ENCODE assay signal across 19 cellular contexts in genomic region chr5:81242906-81243436, GRCh38. TPM values are rescaled to one million over a fixed set of nuclear protein-coding genes. Genes with fewer than 3 reads are reported as not detected.
A peak's percentile ranks its signal among the peaks of the same experiment; 100 is the strongest.
DNase-seq lines count a peak whose midpoint lies in the region; ATAC-seq and TF ChIP-seq lines count a peak whose summit lies in the region.
"Had no signal": no experiment of that assay in that cellular context is flagged by ENCODE, and none has a peak within 500 bp of the region (broad histone marks: within the 10 kb centered on the region; RNA-seq: fewer than 3 reads in every experiment).

No MANE protein-coding gene starts in this region.

- H3K4me3 ChIP-seq in right cardiac atrium (ENCODE audit: low read length): no peak overlapping the region
- no peak overlapping the region for H3K4me3 ChIP-seq in uterus
- H3K4me3 ChIP-seq: BLaER1, tibial nerve had no signal

- intact Hi-C loops in right cardiac atrium (cut with DNase I): no loop called here
- intact Hi-C loops in uterus (cut with DNase I; ENCODE audit: low total_unique reads): no loop called here

- no peak for TF ChIP-seq CTCF in uterus (IDR thresholded peaks at IDR 0.05)

- H3K27ac ChIP-seq in right cardiac atrium (ENCODE audit: low read length) (peak overlapping the region; percentile 46), substantia nigra (ENCODE audit: low read depth, low read length, poor library complexity, severe bottlenecking) (peak overlapping the region; percentile 4), uterus (no peak overlapping the region)
- H3K27ac ChIP-seq: 22Rv1, BLaER1, tibial nerve had no signal

- H3K9me3 ChIP-seq in right cardiac atrium (ENCODE audit: control insufficient read depth, low read length) (no peaks in the 10 kb centered on the region), uterus (no peaks in the 10 kb centered on the region)
- H3K9me3 ChIP-seq: BLaER1, tibial nerve had no signal

- DNase-seq in DMS79 treated with DMSO at 0.1 percent for 48 hours (lab: John Stamatoyannopoulos, UW) (peak; percentile 9), DMS79 (lab: John Stamatoyannopoulos, UW) (no peak), NCI-H446 treated with DMSO at 0.1 percent for 48 hours (lab: John Stamatoyannopoulos, UW) (peak; percentile 15), right cardiac atrium (no peak), substantia nigra (lab: John Stamatoyannopoulos, UW) (peak in 3 of 49 donors; percentile 17 to 37 (median 26)), ureter (ENCODE audit: low spot score) (no peak), NCI-H146 treated with DMSO at 0.1 percent for 48 hours (lab: John Stamatoyannopoulos, UW; ENCODE audit: unreplicated experiment) (no peak), uterus (no peak)
- DNase-seq: central memory CD4-positive, alpha-beta T cell; hypothalamus; KG1; kidney; NCI-H524; SIG-M5; stimulated activated CD4-positive, alpha-beta T cell treated with anti-CD3 and anti-CD28 coated beads, Interleukin-4, amount 100 ng/mL, for 24 hours had no signal

- no peaks in the 10 kb centered on the region for H3K36me3 ChIP-seq in uterus

- H3K27me3 ChIP-seq in right cardiac atrium (ENCODE audit: control insufficient read depth, insufficient read depth) (no peaks in the 10 kb centered on the region), uterus (no peaks in the 10 kb centered on the region)
- H3K27me3 ChIP-seq: BLaER1, tibial nerve had no signal

- no peak for TF ChIP-seq POLR2A in uterus (IDR thresholded peaks at IDR 0.05)

- 43% methylated on average over 4 of the region's 4 CpGs for WGBS in right cardiac atrium

- H3K4me1 ChIP-seq in right cardiac atrium (ENCODE audit: control insufficient read depth, insufficient read depth, low read length): peaks cover 17% of the 10 kb centered on the region
- H3K4me1 ChIP-seq in uterus: no peaks in the 10 kb centered on the region

- ATAC-seq in right cardiac atrium: peak in 1 of 2 donors; percentile 9

RNA-seq across cellular contexts. Expression of gene CKMT2, which starts 9.8 kb away (rescaled TPM):
- 1,000 to 10,000 TPM in 1 of 4 donors, 100 to 1,000 TPM in 3; 816 to 1,016 (median 864) TPM for total RNA-seq in right cardiac atrium
- 1,778 TPM for polyA plus RNA-seq in right cardiac atrium
- total RNA-seq in ureter: 6.6 TPM
- 10 to 100 TPM in 2 of 4 donors, 1 to 10 TPM in 2; 3.5 to 20.5 (median 9.8) TPM for total RNA-seq in uterus
- total RNA-seq: activated T-helper 2 cell treated with anti-CD3 and anti-CD28 coated beads, Interferon-gamma antibody, Interleukin-2, Interleukin-4, amounts not matched to agents 10 μg/mL and 5 μg/mL and 100 μg/mL, durations not matched to agents 14 hours and 24 hours and 36 hours had no signal

RNA-seq across cellular contexts. Expression of gene ZCCHC9, which starts 58.4 kb away (rescaled TPM):
- 10 to 100 TPM; 13.0 to 17.0 (median 13.8) TPM for total RNA-seq in right cardiac atrium
- 17.3 TPM for polyA plus RNA-seq in right cardiac atrium
- total RNA-seq in ureter: 20.9 TPM
- total RNA-seq in uterus: 10 to 100 TPM in 3 of 4 donors, 1 to 10 TPM in 1; 10.0 to 36.2 (median 28.2) TPM

Comparison
In these comparisons a context has a peak if more than half of its experiments do, and no peak if none do; other contexts are left out.
1. DNase-seq: peak in DMS79 treated with DMSO at 0.1 percent for 48 hours (single experiment) and NCI-H446 treated with DMSO at 0.1 percent for 48 hours (single experiment); none in DMS79 (single experiment), right cardiac atrium (0 of 3), ureter (single experiment), NCI-H146 treated with DMSO at 0.1 percent for 48 hours (single experiment) and uterus (0 of 2).
2. H3K27ac ChIP-seq: peak in right cardiac atrium (single experiment) and substantia nigra (single experiment); none in uterus (0 of 2).
3. RNA of gene CKMT2, which starts 9.8 kb away (total RNA-seq): 816 to 1,016 TPM in right cardiac atrium; 3.5 to 20.5 TPM in uterus and 6.6 TPM in ureter (single experiment); every median in the first group is over 10 times any median in the second.